ENCODE assay signal across 8 cellular contexts in genomic region chr2:54673501-54673998, GRCh38. TPM values are rescaled to one million over a fixed set of nuclear protein-coding genes. Genes with fewer than 3 reads are reported as not detected.
DNase-seq lines count a peak whose midpoint lies in the region; ATAC-seq, FAIRE-seq and TF ChIP-seq lines count a peak whose summit lies in the region.

No MANE protein-coding gene starts in this region.

- peak overlapping the region; percentile 18 for H3K4me3 Mint-ChIP-seq in activated naive CD4-positive, alpha-beta T cell treated with anti-CD3 and anti-CD28 coated beads for 36 hours

- H3K9me3 Mint-ChIP-seq in activated naive CD4-positive, alpha-beta T cell treated with anti-CD3 and anti-CD28 coated beads for 36 hours, result no peaks in the 10 kb centered on the region

- no peak for FAIRE-seq in D721Med (lab: Jason Lieb, UNC)

- H3K4me1 Mint-ChIP-seq in activated naive CD4-positive, alpha-beta T cell treated with anti-CD3 and anti-CD28 coated beads for 36 hours (ENCODE audit: low read depth), result peaks cover 19% of the 10 kb centered on the region

- intact Hi-C loops in activated naive CD4-positive, alpha-beta T cell treated with anti-CD3 and anti-CD28 coated beads for 36 hours (cut with micrococcal nuclease), result loop anchor here (1.0 to 2.0 kb wide), 2 partner anchors 8 to 31 kb away; no protein-coding TSS in a partner anchor

- peaks cover 9% of the 10 kb centered on the region for H3K36me3 Mint-ChIP-seq in activated naive CD4-positive, alpha-beta T cell treated with anti-CD3 and anti-CD28 coated beads for 36 hours (ENCODE audit: low read depth)

- CTCF ChIA-PET in activated naive CD4-positive, alpha-beta T cell treated with anti-CD3 and anti-CD28 coated beads for 36 hours (lab: Charles Lee), result interaction anchor here (0.6 to 1.6 kb wide), 5 partner anchors 16 to 150 kb away, joined by 3 to 6 read pairs (median 4); no protein-coding TSS in a partner anchor

- H3K27ac Mint-ChIP-seq in activated naive CD4-positive, alpha-beta T cell treated with anti-CD3 and anti-CD28 coated beads for 36 hours, result no peak overlapping the region

- peak; percentile 85 for DNase-seq in activated naive CD4-positive, alpha-beta T cell treated with anti-CD3 and anti-CD28 coated beads for 36 hours
- DNase-seq in hepatic stellate cell (ENCODE audit: low spot score) (peak; percentile 19), NCI-H69 (lab: John Stamatoyannopoulos, UW) (no peak), T-helper 9 cell (no peak), D721Med (ENCODE audit: insufficient read length, low spot score) (no peak)
- DNase-seq in stimulated activated CD4-positive, alpha-beta T cell treated with anti-CD3 and anti-CD28 coated beads, Interleukin-2, amount 100 ng/mL, for 24 hours, result peak; percentile 36 to 65

- peaks cover 26% of the 10 kb centered on the region for H3K27me3 Mint-ChIP-seq in activated naive CD4-positive, alpha-beta T cell treated with anti-CD3 and anti-CD28 coated beads for 36 hours (ENCODE audit: low read depth)

- ATAC-seq in GM19372 (IDR thresholded peaks at IDR 0.05; ENCODE audit: low read depth, unreplicated experiment), result peak; percentile 50
- ATAC-seq in HG03432 (IDR thresholded peaks at IDR 0.05; ENCODE audit: unreplicated experiment), result peak; percentile 49

- no peak for TF ChIP-seq CTCF in D721Med (IDR thresholded peaks at IDR 0.05; ENCODE audit: insufficient read depth, missing control alignments)

RNA-seq across cellular contexts. Expression of gene EML6, which starts 49.9 kb away (rescaled TPM):
- under 1 TPM; 0.38 to 0.49 TPM for total RNA-seq in activated naive CD4-positive, alpha-beta T cell treated with anti-CD3 and anti-CD28 coated beads for 36 hours

Comparison
In these comparisons a context has a peak if more than half of its experiments do, and no peak if none do; other contexts are left out.
1. DNase-seq: peak in activated naive CD4-positive, alpha-beta T cell treated with anti-CD3 and anti-CD28 coated beads for 36 hours (single experiment), hepatic stellate cell (single experiment) and stimulated activated CD4-positive, alpha-beta T cell treated with anti-CD3 and anti-CD28 coated beads, Interleukin-2, amount 100 ng/mL, for 24 hours (2 of 2); none in NCI-H69 (single experiment), T-helper 9 cell (single experiment) and D721Med (single experiment).